ENCODE assay signal across 1 cellular context in genomic region chr3:16916840-16917239, GRCh38.
TF ChIP-seq lines count a peak whose summit lies in the region.

No MANE protein-coding gene starts in this region.

TF ChIP-seq in HEK293, 187 proteins besides CTCF, POLR2A, EP300 and RAD21 (continued from another document):
- peak; percentile 9; the same call in 1 of the 2 replicates for TF ChIP-seq IKZF3 (tag by site-specific recombination; IDR thresholded peaks at IDR 0.05)
